Comparison of ENCODE assay signal across 17 cellular contexts in the genomic region with DNA sequence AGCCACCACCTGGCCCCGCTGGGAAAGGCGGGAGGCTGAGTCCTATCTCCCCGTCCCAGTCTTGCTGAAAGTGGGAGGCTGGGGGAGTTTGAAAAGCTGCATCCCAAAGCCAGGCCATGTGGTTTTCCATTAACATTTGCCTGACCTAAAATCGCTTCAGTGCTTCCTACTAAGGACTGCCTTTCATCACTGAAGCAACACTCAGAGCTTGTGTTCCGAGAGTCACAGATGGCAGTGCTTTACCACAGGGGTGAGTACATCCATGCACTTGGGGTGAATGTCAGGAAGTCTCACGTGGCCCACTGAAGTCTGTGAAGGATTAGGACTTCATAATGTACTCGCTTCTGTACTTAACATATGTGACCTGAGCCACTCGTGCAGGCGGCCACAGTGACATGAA. TPM values are rescaled to one million over a fixed set of nuclear protein-coding genes. Genes with fewer than 3 reads are reported as not detected.
DNase-seq lines count a peak whose midpoint lies in the region; ATAC-seq, FAIRE-seq and TF ChIP-seq lines count a peak whose summit lies in the region.
"Had no signal": no experiment of that assay in that cellular context is flagged by ENCODE, and none has a peak within 500 bp of the region (broad histone marks: within the 10 kb centered on the region; RNA-seq: fewer than 3 reads in every experiment).

No MANE protein-coding gene starts in this region.

- peak overlapping the region; percentile 1 for H3K14ac ChIP-seq in H9 (ENCODE audit: insufficient read depth, low read length)

- H3K23ac ChIP-seq in H9 (ENCODE audit: insufficient read length, low read depth, low read length) = no peak overlapping the region

- H2BK5ac ChIP-seq in H9 (ENCODE audit: insufficient read length, low read length) = no peak overlapping the region

- H3K4me2 ChIP-seq in H9 (ENCODE audit: insufficient read depth, insufficient read length, low read length) = no peak overlapping the region
- H3K4me2 ChIP-seq: A549 had no signal

- no peak overlapping the region for H2BK12ac ChIP-seq in H9 (ENCODE audit: insufficient read length, low read depth, low read length)

- peaks cover 37 to 47% of the 10 kb centered on the region in 2 experiments for H3K4me1 Mint-ChIP-seq in H9
- H3K4me1 Mint-ChIP-seq in WTC11 = peaks cover 46% of the 10 kb centered on the region
- H3K4me1 Mint-ChIP-seq in CD8-positive, alpha-beta memory T cell = no peaks in the 10 kb centered on the region
- H3K4me1 Mint-ChIP-seq: CD4-positive, CD25-positive, alpha-beta regulatory T cell had no signal

- DNase-seq in H9 (no peak), WTC11 (ENCODE audit: low spot score) (no peak), islet precursor cell (peak; percentile 41), renal cortical epithelial cell (ENCODE audit: low read depth) (peak; percentile 59), mucosa of descending colon (no peak), NCI-H226 (no peak), kidney (no peak)
- DNase-seq in CD8-positive, alpha-beta memory T cell = no peak
- DNase-seq: CD4-positive, CD25-positive, alpha-beta regulatory T cell; DMS53; NCI-H187 treated with DMSO at 0.1 percent for 48 hours; NCI-H2171; NCI-H510A; NCI-H774 had no signal

- H3K18ac ChIP-seq in H9 (ENCODE audit: insufficient read length, low read depth, low read length) = no peak overlapping the region

- CTCF ChIA-PET in WTC11 (lab: Charles Lee) = interaction anchor here (1.4 kb wide), 1 partner anchor 50 kb away, joined by 5 read pairs; no protein-coding TSS in a partner anchor
- CTCF ChIA-PET in CD8-positive, alpha-beta memory T cell (lab: Charles Lee) = no interaction called here

- H3K27ac Mint-ChIP-seq in H9 = peak overlapping the region in 2 of 3 experiments; percentile 65 to 87; a peak in 2 of 7 replicates
- peak overlapping the region; percentile 91 for H3K27ac Mint-ChIP-seq in WTC11
- no peak overlapping the region for H3K27ac Mint-ChIP-seq in CD8-positive, alpha-beta memory T cell
- H3K27ac Mint-ChIP-seq: CD4-positive, CD25-positive, alpha-beta regulatory T cell had no signal

- no peaks in the 10 kb centered on the region for H3K79me1 ChIP-seq in H9 (ENCODE audit: insufficient read depth, low read depth, low read length, poor library complexity, severe bottlenecking)

- H4K91ac ChIP-seq in H9 (ENCODE audit: insufficient read length, low read depth, low read length) = no peak overlapping the region

- WGBS in H9 (ENCODE audit: extremely low coverage, insufficient read length, low lambda C conversion rate) = no CpG with 5 or more reads among the region's 9 CpGs

- H4K8ac ChIP-seq in H9 (replicated peaks; ENCODE audit: insufficient read length, low read depth, low read length) = no peak overlapping the region

- no peaks in the 10 kb centered on the region for H3K27me3 ChIP-seq in H9 (ENCODE audit: insufficient read depth, low read length)
- no peaks in the 10 kb centered on the region for H3K27me3 ChIP-seq in CD8-positive, alpha-beta memory T cell (ENCODE audit: insufficient read depth, low read length, poor library complexity, severe bottlenecking)
- H3K27me3 ChIP-seq: SJSA1 had no signal

- H4K5ac ChIP-seq in H9 (ENCODE audit: insufficient read length, low read depth, low read length) = no peak overlapping the region

- H3K4me3 Mint-ChIP-seq in H9 = no peak overlapping the region; a peak in 1 of 5 replicates
- no peak overlapping the region for H3K4me3 Mint-ChIP-seq in WTC11
- no peak overlapping the region for H3K4me3 Mint-ChIP-seq in CD8-positive, alpha-beta memory T cell
- H3K4me3 Mint-ChIP-seq: CD4-positive, CD25-positive, alpha-beta regulatory T cell had no signal

- H4K20me1 ChIP-seq in H9 (ENCODE audit: control insufficient read depth, insufficient read depth, insufficient read length) = peaks cover 7% of the 10 kb centered on the region

- no peak overlapping the region for H2AFZ ChIP-seq in H9 (ENCODE audit: low read length)

- no peak overlapping the region for H2BK15ac ChIP-seq in H9 (ENCODE audit: low read depth, low read length)

- H3K23me2 ChIP-seq in H9 (ENCODE audit: insufficient read length, low read depth, low read length, poor library complexity, severe bottlenecking) = no peaks in the 10 kb centered on the region

- ATAC-seq in WTC11 (no peak), mucosa of descending colon (no peak)

- no peaks in the 10 kb centered on the region for H3K9me3 ChIP-seq in H9 (ENCODE audit: control insufficient read depth, low read depth, low read length)
- H3K9me3 ChIP-seq in mucosa of descending colon = no peaks in the 10 kb centered on the region
- no peaks in the 10 kb centered on the region for H3K9me3 ChIP-seq in CD8-positive, alpha-beta memory T cell (ENCODE audit: low read length)
- H3K9me3 ChIP-seq in kidney (ENCODE audit: control insufficient read depth in 1 of 2, low read length in 2 of 2) = peaks cover 0 to 2% of the 10 kb centered on the region in 2 donors
- H3K9me3 ChIP-seq: SJSA1 had no signal

- H3K4ac ChIP-seq in H9 (ENCODE audit: low read depth, low read length) = no peak overlapping the region

- POLR2A ChIA-PET in WTC11 (lab: Charles Lee) = no interaction called here
- POLR2A ChIA-PET in CD8-positive, alpha-beta memory T cell (lab: Charles Lee) = no interaction called here

- H2BK20ac ChIP-seq in H9 (ENCODE audit: low read depth, low read length, poor library complexity, severe bottlenecking) = no peak overlapping the region

- H3K27ac ChIP-seq in H9 (ENCODE audit: insufficient read length, low read depth, low read length) (no peak overlapping the region), kidney (ENCODE audit: low read depth in 2 of 2, low read length in 2 of 2) (no peak overlapping the region)
- H3K27ac ChIP-seq in CD8-positive, alpha-beta memory T cell (ENCODE audit: low read depth, low read length) = no peak overlapping the region
- H3K27ac ChIP-seq: A549, SJSA1 had no signal

- no peaks in the 10 kb centered on the region for H3K36me3 ChIP-seq in mucosa of descending colon (ENCODE audit: low read depth)
- H3K36me3 ChIP-seq in CD8-positive, alpha-beta memory T cell (ENCODE audit: insufficient read depth, low read length) = no peaks in the 10 kb centered on the region
- no peaks in the 10 kb centered on the region for H3K36me3 ChIP-seq in kidney (ENCODE audit: control insufficient read depth in 1 of 2, insufficient read depth in 2 of 2, low read length in 2 of 2)

- intact Hi-C loops in mucosa of descending colon (cut with DNase I, micrococcal nuclease) = no loop called here
- intact Hi-C loops in kidney (cut with DNase I) = no loop called here

- H3K36me3 Mint-ChIP-seq in H9 (ENCODE audit: insufficient read depth in 1 of 3, low read depth in 3 of 3) (no peaks in the 10 kb centered on the region; a peak in 3 of 7 replicates), WTC11 (no peaks in the 10 kb centered on the region)
- H3K36me3 Mint-ChIP-seq in CD8-positive, alpha-beta memory T cell = no peaks in the 10 kb centered on the region
- H3K36me3 Mint-ChIP-seq: CD4-positive, CD25-positive, alpha-beta regulatory T cell had no signal

- TF ChIP-seq CTCF in H9 (conservative IDR thresholded peaks at IDR 0.05) (no peak), WTC11 (IDR thresholded peaks at IDR 0.05) (no peak), mucosa of descending colon (IDR thresholded peaks at IDR 0.05) (no peak), kidney (IDR thresholded peaks at IDR 0.05; ENCODE audit: borderline replicate concordance, extremely low read depth, insufficient read depth) (no peak)

- H3T11ph ChIP-seq in H9 (ENCODE audit: low read length) = no peak overlapping the region

- no peak overlapping the region for H3K9ac ChIP-seq in H9 (ENCODE audit: extremely low read depth, insufficient read length, low read length)
- no peak overlapping the region for H3K9ac ChIP-seq in kidney (ENCODE audit: low read length in 2 of 2)

- H3K27me3 Mint-ChIP-seq in H9 (ENCODE audit: low read depth) (no peaks in the 10 kb centered on the region), WTC11 (ENCODE audit: low read depth) (no peaks in the 10 kb centered on the region; the same call in 1 of the 2 replicates)
- H3K27me3 Mint-ChIP-seq in CD8-positive, alpha-beta memory T cell = peaks cover 2 to 4% of the 10 kb centered on the region in 2 donors
- H3K27me3 Mint-ChIP-seq: CD4-positive, CD25-positive, alpha-beta regulatory T cell had no signal

- H3K4me3 ChIP-seq in mucosa of descending colon = no peak overlapping the region
- no peak overlapping the region for H3K4me3 ChIP-seq in CD8-positive, alpha-beta memory T cell (ENCODE audit: low read length)
- H3K4me3 ChIP-seq in kidney (ENCODE audit: low read length in 2 of 2) = no peak overlapping the region
- H3K4me3 ChIP-seq: A549, SJSA1 had no signal

- H2BK120ac ChIP-seq in H9 (ENCODE audit: low read depth, low read length, poor library complexity, severe bottlenecking) = no peak overlapping the region

- no peak for FAIRE-seq in kidney (lab: Jason Lieb, UNC)
- FAIRE-seq: A549, H54 had no signal

- H2AK5ac ChIP-seq in H9 (ENCODE audit: insufficient read length, low read length) = no peak overlapping the region

- H3K56ac ChIP-seq in H9 (ENCODE audit: insufficient read length, low read depth, low read length) = no peak overlapping the region

- H3K4me1 ChIP-seq in H9 (ENCODE audit: insufficient read depth, low read length) = peaks cover 2% of the 10 kb centered on the region; the same call in 1 of the 2 replicates
- H3K4me1 ChIP-seq in mucosa of descending colon (ENCODE audit: low read depth) = peaks cover 3% of the 10 kb centered on the region
- no peaks in the 10 kb centered on the region for H3K4me1 ChIP-seq in CD8-positive, alpha-beta memory T cell (ENCODE audit: insufficient read depth, low read length)
- H3K4me1 ChIP-seq in kidney (ENCODE audit: control insufficient read depth in 1 of 2, insufficient read depth in 1 of 2, low read depth in 1 of 2, low read length in 2 of 2) = no peaks in the 10 kb centered on the region
- H3K4me1 ChIP-seq: A549 had no signal

- H3K9me3 Mint-ChIP-seq in H9 = no peaks in the 10 kb centered on the region
- H3K9me3 Mint-ChIP-seq in WTC11 = no peaks in the 10 kb centered on the region
- H3K9me3 Mint-ChIP-seq in CD8-positive, alpha-beta memory T cell = peaks cover 3 to 10% (median 5%) of the 10 kb centered on the region in 5 donors

- peaks cover 5% of the 10 kb centered on the region; the same call in 1 of the 2 replicates for H3K79me2 ChIP-seq in H9 (ENCODE audit: insufficient read depth, low read length)

TF ChIP-seq in WTC11, 78 proteins besides CTCF, POLR2A, EP300 and RAD21 (continues in another document):
- TF ChIP-seq ZNF263 (CRISPR knock-in tag; IDR thresholded peaks at IDR 0.05; ENCODE audit: low read depth) (no peak), TEAD4 (CRISPR knock-in tag; IDR thresholded peaks at IDR 0.05) (no peak), NR1H2 (CRISPR knock-in tag; IDR thresholded peaks at IDR 0.05) (no peak), ETV6 (CRISPR knock-in tag; IDR thresholded peaks at IDR 0.05) (no peak), NR3C1 (CRISPR knock-in tag; conservative IDR thresholded peaks at IDR 0.05; ENCODE audit: low read depth) (no peak)

RNA-seq across cellular contexts. Expression of gene PXDN, which starts 43.3 kb away (rescaled TPM):
- 140 and 146 TPM in 2 replicates for total RNA-seq in H9 (2021)
- 146 to 166 TPM (median 157 TPM) in 3 replicates for total RNA-seq in WTC11 (2021)
- total RNA-seq in renal cortical epithelial cell = 243 and 291 TPM in 2 replicates
- 10 to 100 TPM in 2 of 3 donors, 1 to 10 TPM in 1; 9.3 to 52.4 (median 11.9) TPM for total RNA-seq in mucosa of descending colon
- total RNA-seq in CD8-positive, alpha-beta memory T cell = under 1 TPM; 0.39 to 1.00 TPM
- 3.3 TPM for polyA plus RNA-seq in CD8-positive, alpha-beta memory T cell
- total RNA-seq in kidney = 42.3 TPM
- 4.7 TPM for polyA plus RNA-seq in kidney (ENCODE audit: insufficient read depth, low read depth, low replicate concordance)
- polyA plus RNA-seq: CD4-positive, CD25-positive, alpha-beta regulatory T cell had no signal

Comparison
In these comparisons a context has a peak if more than half of its experiments do, and no peak if none do; other contexts are left out.
1. DNase-seq: peak in islet precursor cell (single experiment) and renal cortical epithelial cell (single experiment); none in H9 (single experiment), WTC11 (single experiment), mucosa of descending colon (0 of 3), CD8-positive, alpha-beta memory T cell (0 of 5), NCI-H226 (single experiment) and kidney (single experiment).
2. H3K27ac Mint-ChIP-seq: peak in H9 (2 of 3) and WTC11 (single experiment); none in CD8-positive, alpha-beta memory T cell (0 of 8).
3. RNA of gene PXDN, which starts 43.3 kb away (total RNA-seq): 243 to 291 TPM in renal cortical epithelial cell, 146 to 166 TPM in WTC11, 140 to 146 TPM in H9, 42.3 TPM in kidney (single experiment) and 9.3 to 52.4 TPM in mucosa of descending colon; 0.39 to 1.00 TPM in CD8-positive, alpha-beta memory T cell; every median in the first group is over 4 times any median in the second.